In the genomic region with DNA sequence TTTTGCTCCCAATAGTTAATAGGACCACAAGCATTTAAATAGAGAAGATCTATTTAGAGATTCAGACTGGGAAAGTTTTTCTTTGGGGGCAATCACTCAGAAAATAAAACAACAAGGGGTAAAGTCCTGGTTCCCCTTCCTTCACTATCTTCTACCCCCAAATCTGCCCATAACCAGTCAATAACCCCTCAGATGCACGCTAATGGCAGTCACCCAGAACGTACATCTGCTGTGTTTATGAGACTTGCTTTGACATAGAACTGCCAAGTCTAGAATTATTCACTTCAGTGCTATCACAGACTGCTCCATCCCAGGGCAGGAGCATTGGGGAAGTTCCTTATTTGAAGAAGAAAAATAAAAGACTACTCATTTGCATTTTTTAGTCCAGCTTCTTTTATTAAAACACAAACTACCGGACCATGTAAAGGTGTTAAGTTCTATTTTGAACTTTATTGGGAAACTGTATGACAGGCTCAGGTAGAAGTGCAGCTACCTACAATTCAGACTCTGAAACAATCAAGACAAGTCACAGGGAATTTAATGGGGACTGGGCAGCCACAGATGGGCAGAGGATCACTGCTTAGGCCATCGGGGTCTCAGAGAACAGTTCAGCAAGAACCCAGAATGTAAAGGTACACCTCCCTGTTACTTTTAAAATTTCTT, we compare ENCODE assay signal across 13 cellular contexts. TPM values are rescaled to one million over a fixed set of nuclear protein-coding genes. Genes with fewer than 3 reads are reported as not detected.
DNase-seq lines count a peak whose midpoint lies in the region; ATAC-seq, FAIRE-seq and TF ChIP-seq lines count a peak whose summit lies in the region.
"Had no signal": no experiment of that assay in that cellular context is flagged by ENCODE, and none has a peak within 500 bp of the region (broad histone marks: within the 10 kb centered on the region; RNA-seq: fewer than 3 reads in every experiment).

No MANE protein-coding gene starts in this region.

- H2AFZ ChIP-seq in K562 (ENCODE audit: low read depth, low read length), result peak overlapping the region; percentile 96
- H2AFZ ChIP-seq: PC-9 had no signal

- ATAC-seq in GM19463 (IDR thresholded peaks at IDR 0.05; ENCODE audit: unreplicated experiment) (peak; percentile 52), HG03103 (IDR thresholded peaks at IDR 0.05; ENCODE audit: low read depth, unreplicated experiment) (peak; percentile 54), K562 (0 out of 3 replicates have a peak, but pooled peaks have one; percentile 15), right lobe of liver (no peak)
- ATAC-seq: heart left ventricle had no signal

- H3K27ac ChIP-seq in K562 (ENCODE audit: extremely low read depth, low read depth, low read length), result no peak overlapping the region
- H3K27ac ChIP-seq in right lobe of liver, result no peak overlapping the region
- H3K27ac ChIP-seq: KMS-11, neutrophil, PC-9 had no signal

- no peak for TF ChIP-seq EP300 in K562 (IDR thresholded peaks at IDR 0.05; ENCODE audit: low read length)

- no TSS peak for BruUV-seq in K562 (replicated peaks; lab: Mats Ljungman, UMichigan)
- BruUV-seq in Caco-2 (replicated peaks; lab: Mats Ljungman, UMichigan), result no TSS peak

- H3K36me3 Mint-ChIP-seq in Caco-2 (ENCODE audit: insufficient read depth, unreplicated experiment), result no peaks in the 10 kb centered on the region

- H3K4me1 ChIP-seq in K562 (replicated peaks in 1 of 2; ENCODE audit: control insufficient read depth in 2 of 2, insufficient read depth in 2 of 2, low read length in 2 of 2) (peaks cover 5 to 67% of the 10 kb centered on the region in 2 experiments), Caco-2 (peaks cover 20% of the 10 kb centered on the region), right lobe of liver (no peaks in the 10 kb centered on the region)

- intact Hi-C loops in K562 (cut with micrococcal nuclease) (loop anchor here (5.0 kb wide), 1 partner anchor 114 kb away; no protein-coding TSS in a partner anchor), Caco-2 (cut with micrococcal nuclease; ENCODE audit: unreplicated experiment) (no loop called here), right lobe of liver (cut with DNase I) (no loop called here)

- no peak for TF ChIP-seq RAD21 in K562 (CRISPR knock-in tag; conservative IDR thresholded peaks at IDR 0.05 in 1 of 2, IDR thresholded peaks at IDR 0.05 in 1 of 2)

- in situ Hi-C loops in G401 (cut with HindIII; ENCODE audit: low sequenced_read_pairs), result no loop called here
- in situ Hi-C loops in K562 (cut with MboI), result no loop called here
- in situ Hi-C loops in ACHN (cut with HindIII; ENCODE audit: low pct_ligation_motif_present, low pct_unique_long_range_greater_than_20kb, low sequenced_read_pairs), result no loop called here

- H3K4me2 ChIP-seq in K562 (ENCODE audit: insufficient read depth, low read length), result no peak overlapping the region
- H3K4me2 ChIP-seq: KMS-11, PC-9 had no signal

- no peaks in the 10 kb centered on the region for H3K9me3 ChIP-seq in K562 (replicated peaks; ENCODE audit: control insufficient read depth, insufficient read depth, low read depth, low read length)
- no peaks in the 10 kb centered on the region for H3K9me3 ChIP-seq in Caco-2
- H3K9me3 ChIP-seq in right lobe of liver, result no peaks in the 10 kb centered on the region
- H3K9me3 ChIP-seq: heart left ventricle, neutrophil had no signal

- no peak overlapping the region for H3K9ac ChIP-seq in K562 (ENCODE audit: insufficient read depth in 1 of 2, low read depth in 2 of 2, low read length in 2 of 2)
- H3K9ac ChIP-seq: KMS-11 had no signal

- H3K27me3 ChIP-seq in K562 (ENCODE audit: control insufficient read depth in 2 of 2, insufficient read depth in 2 of 2, low read length in 2 of 2) (no peaks in the 10 kb centered on the region), Caco-2 (replicated peaks; ENCODE audit: control insufficient read depth, insufficient read depth, low read length) (no peaks in the 10 kb centered on the region), right lobe of liver (no peaks in the 10 kb centered on the region)
- H3K27me3 ChIP-seq: heart left ventricle, neutrophil had no signal

- WGBS in K562 (ENCODE audit: insufficient coverage, low coverage, missing lambda C conversion rate), result 22% methylated on average over 4 of the region's 4 CpGs
- 49% methylated on average over 4 of the region's 4 CpGs for WGBS in right lobe of liver (ENCODE audit: insufficient coverage, low coverage, low lambda C conversion rate, missing lambda C conversion rate)

- H3K27ac Mint-ChIP-seq in Caco-2 (ENCODE audit: unreplicated experiment), result no peak overlapping the region

- POLR2A ChIA-PET in K562 (lab: Yijun Ruan, JAX), result interaction anchor here (2.2 kb wide), 1 partner anchor 52 kb away, joined by 7 read pairs; no protein-coding TSS in a partner anchor
- POLR2A ChIA-PET in Caco-2 (lab: Charles Lee), result no interaction called here

- CTCF ChIA-PET in K562 (lab: Yijun Ruan, JAX; ENCODE audit: low intra/inter-chr PET ratio), result no interaction called here
- CTCF ChIA-PET in Caco-2 (lab: Charles Lee), result no interaction called here

- peaks cover 28% of the 10 kb centered on the region for H3K4me1 Mint-ChIP-seq in Caco-2 (ENCODE audit: low read depth, unreplicated experiment)

- no peak for FAIRE-seq in K562 (lab: Jason Lieb, UNC)
- FAIRE-seq: bronchial epithelial cell had no signal

- H3K4me3 ChIP-seq in K562 (no peak overlapping the region), Caco-2 (ENCODE audit: low read depth, low read length) (no peak overlapping the region), right lobe of liver (no peak overlapping the region)
- H3K4me3 ChIP-seq: heart left ventricle, PC-9 had no signal

- H3K79me2 ChIP-seq in K562 (ENCODE audit: control insufficient read depth, insufficient read depth, low read length), result no peaks in the 10 kb centered on the region

- peak; percentile 89 for DNase-seq in G401 (ENCODE audit: low spot score)
- no peak for DNase-seq in K562 (ENCODE audit: extremely low read depth in 1 of 4, low spot score in 3 of 4)
- no peak for DNase-seq in HK-2 (ENCODE audit: unreplicated experiment)
- DNase-seq in Caco-2, result no peak
- DNase-seq in ACHN, result no peak
- DNase-seq in right lobe of liver, result no peak
- DNase-seq: heart left ventricle, PC-9 had no signal

- no peak overlapping the region for H3K4me3 Mint-ChIP-seq in Caco-2 (ENCODE audit: unreplicated experiment)

- H3K9me1 ChIP-seq in K562 (ENCODE audit: control insufficient read depth, insufficient read depth, low read length), result no peaks in the 10 kb centered on the region

- no peaks in the 10 kb centered on the region for H3K9me3 Mint-ChIP-seq in Caco-2 (ENCODE audit: unreplicated experiment)

- H4K20me1 ChIP-seq in K562 (replicated peaks; ENCODE audit: control insufficient read depth, insufficient read depth, low read length), result no peaks in the 10 kb centered on the region

- no peaks in the 10 kb centered on the region for H3K27me3 Mint-ChIP-seq in Caco-2 (ENCODE audit: insufficient read depth, unreplicated experiment)

- TF ChIP-seq POLR2A in K562 (conservative IDR thresholded peaks at IDR 0.05), result no peak
- no peak for TF ChIP-seq POLR2A in right lobe of liver (IDR thresholded peaks at IDR 0.05)

- H3K36me3 ChIP-seq in K562 (ENCODE audit: control insufficient read depth, insufficient read depth, low read length), result no peaks in the 10 kb centered on the region
- H3K36me3 ChIP-seq in Caco-2 (ENCODE audit: control insufficient read depth, insufficient read depth, low read length), result no peaks in the 10 kb centered on the region
- H3K36me3 ChIP-seq in right lobe of liver, result no peaks in the 10 kb centered on the region
- H3K36me3 ChIP-seq: heart left ventricle, neutrophil had no signal

- no peak for TF ChIP-seq CTCF in K562 (IDR thresholded peaks at IDR 0.05 in 2 of 3, conservative IDR thresholded peaks at IDR 0.05 in 1 of 3; ENCODE audit: insufficient read depth in 2 of 3, low read depth in 1 of 3, low read length in 3 of 3)
- TF ChIP-seq CTCF in Caco-2 (IDR thresholded peaks at IDR 0.05; ENCODE audit: insufficient read depth in 1 of 2, low read depth in 1 of 2, low read length in 1 of 2, severe bottlenecking in 1 of 2, unreplicated experiment in 1 of 2), result no peak
- no peak for TF ChIP-seq CTCF in right lobe of liver (IDR thresholded peaks at IDR 0.05)

TF ChIP-seq in K562, 482 proteins besides CTCF, POLR2A, EP300 and RAD21:
- TF ChIP-seq FOSL1 (tag; conservative IDR thresholded peaks at IDR 0.05) (0 out of 2 replicates have a peak, but pooled peaks have one; percentile 17), HMG20B (CRISPR knock-in tag; IDR thresholded peaks at IDR 0.05) (no peak)

RNA-seq across cellular contexts. Expression of a gene that starts 38.4 kb away (rescaled TPM):
- 1.4 and 9.6 TPM in 2 replicates for total RNA-seq in G401 (2014; rRNA removed; shearing (Covaris generic))
- total RNA-seq in K562 (2011; cell fraction: chromatin; rRNA removed; ENCODE audit: low replicate concordance), result 130 and 187 TPM in 2 replicates
- total RNA-seq in K562 (2011; cell fraction: nucleolus; rRNA removed), result 41.4 and 51.2 TPM in 2 replicates
- 79.8 and 105 TPM in 2 replicates for total RNA-seq in K562 (2011; cell fraction: nucleoplasm; rRNA removed)
- 11.9 and 16.0 TPM in 2 replicates for total RNA-seq in K562 (2014; rRNA removed)
- total RNA-seq in K562 (2014; rRNA removed; fragmentation: Illumina TruSeq; extraction: Trizol), result 25.2 and 32.8 TPM in 2 replicates
- 24.9 and 28.4 TPM in 2 replicates for total RNA-seq in K562 (2015; rRNA removed; fragmentation: Illumina TruSeq; extraction: Trizol)
- total RNA-seq in K562 (2021), result 25.0 and 32.3 TPM in 2 replicates
- 3.2 and 17.9 TPM in 2 replicates for polyA plus RNA-seq in K562 (2011; rRNA removed)
- polyA plus RNA-seq in K562 (2011; cell fraction: cytosol; rRNA removed), result 1.3 and 6.8 TPM in 2 replicates
- polyA plus RNA-seq in K562 (2011; cell fraction: nucleus; rRNA removed), result 3.0 and 17.5 TPM in 2 replicates
- polyA plus RNA-seq in K562 (2012), result 18.0 and 29.8 TPM in 2 replicates
- polyA plus RNA-seq in K562 (2014; fragmentation: Illumina TruSeq; extraction: Trizol), result 23.9 and 24.4 TPM in 2 replicates
- 10 to 100 TPM in 1 of 2 experiments, 1 to 10 TPM in 1; 10.0 to 10.5 TPM for polyA plus RNA-seq in K562 (2014; fragmentation: Nextera tagmentation; extraction: Ambion mirVana)
- polyA plus RNA-seq in K562 (2014; rRNA removed), result 15.0 and 17.0 TPM in 2 replicates
- 11.4 and 62.0 TPM in 2 replicates for polyA minus RNA-seq in K562 (2011; rRNA and poly(A)+ RNA removed)
- 3.7 and 14.5 TPM in 2 replicates for polyA minus RNA-seq in K562 (2011; cell fraction: cytosol; rRNA and poly(A)+ RNA removed)
- 15.2 and 44.4 TPM in 2 replicates for polyA minus RNA-seq in K562 (2011; cell fraction: nucleus; rRNA and poly(A)+ RNA removed)
- 46.7 and 52.3 TPM in 2 replicates for total RNA-seq in Caco-2 (2022)
- 10 to 100 TPM in 5 of 6 experiments, 1 to 10 TPM in 1; 7.8 to 25.7 (median 16.6) TPM for total RNA-seq in right lobe of liver

Comparison
In these comparisons a context has a peak if more than half of its experiments do, and no peak if none do; other contexts are left out.
1. ATAC-seq: peak in GM19463 (single experiment), HG03103 (single experiment) and K562 (single experiment); none in right lobe of liver (0 of 4).